Comparison of ENCODE assay signal across 27 cellular contexts in genomic region chr9:133587051-133587450, GRCh38. TPM values are rescaled to one million over a fixed set of nuclear protein-coding genes. Genes with fewer than 3 reads are reported as not detected.
"Had no signal": no experiment of that assay in that cellular context is flagged by ENCODE, and none has a peak within 500 bp of the region (broad histone marks: within the 10 kb centered on the region; RNA-seq: fewer than 3 reads in every experiment).

No MANE protein-coding gene starts in this region.

- H3K9me3 ChIP-seq: MG63 had no signal

- H3K4me2 ChIP-seq: KMS-11 had no signal

- H3K27ac ChIP-seq: KMS-11, SK-N-MC had no signal

- H3K9ac ChIP-seq: KMS-11 had no signal

- H3K36me3 ChIP-seq: MG63 had no signal

- H3K4me3 ChIP-seq: MG63 had no signal

- DNase-seq: activated B cell treated with CpG ODN at 0.5 μM for 24 hours; activated CD4-positive, alpha-beta T cell treated with anti-CD3 and anti-CD28 coated beads for 1 hour; activated CD4-positive, alpha-beta T cell treated with anti-CD3 and anti-CD28 coated beads, Interleukin-2, amount 10 ng/mL, durations not matched to agents 24 days and 14 days; activated CD4-positive, alpha-beta T cell treated with anti-CD3 and anti-CD28 coated beads, Interleukin-2, amount 50 U/mL, for 48 hours; activated CD8-positive, alpha-beta memory T cell treated with anti-CD3 and anti-CD28 coated beads, Interleukin-2, amount 10 ng/mL, durations not matched to agents 7 days and 5 days; activated effector memory CD4-positive, alpha-beta T cell treated with Interleukin-2 at 50 U/mL for 16 hours; activated naive CD4-positive, alpha-beta T cell; activated T-cell treated with anti-CD3 and anti-CD28 coated beads, Interleukin-2, amount 50 U/mL, for 24 hours; amniotic stem cell; cerebellar nuclear complex; MG63; MV-4-11; NCI-H1092 treated with DMSO at 0.1 percent for 48 hours; NCI-H1417 treated with DMSO at 0.1 percent for 48 hours; NCI-H1694; NCI-H2081; NCI-H446; NCI-H524; PC-3; SIG-M5; T-cell; T-helper 2 cell; T1000 had no signal

RNA-seq across cellular contexts. Expression of gene FAM163B, which starts 22.1 kb away (rescaled TPM):
- total RNA-seq: activated B cell treated with CpG ODN at 0.5 μM for 24 hours; activated CD4-positive, alpha-beta T cell treated with anti-CD3 and anti-CD28 coated beads, Interleukin-2, amount 10 ng/mL, durations not matched to agents 24 days and 14 days; activated CD8-positive, alpha-beta memory T cell treated with anti-CD3 and anti-CD28 coated beads, Interleukin-2, amount 10 ng/mL, durations not matched to agents 7 days and 5 days; activated T-helper 1 cell treated with anti-CD3 and anti-CD28 coated beads, Interleukin-12 subunit alpha, Interleukin-12 subunit beta, Interleukin-2, Interleukin-4 antibody, amounts not matched to agents 30 ng/mL and 10 ng/mL and 1 ng/mL, durations not matched to agents 14 hours and 24 hours and 36 hours; astrocyte; PC-3; T-cell had no signal

RNA-seq across cellular contexts. Expression of gene DBH, which starts 49.1 kb away (rescaled TPM):
- total RNA-seq: activated B cell treated with CpG ODN at 0.5 μM for 24 hours; activated CD4-positive, alpha-beta T cell treated with anti-CD3 and anti-CD28 coated beads, Interleukin-2, amount 10 ng/mL, durations not matched to agents 24 days and 14 days; activated CD8-positive, alpha-beta memory T cell treated with anti-CD3 and anti-CD28 coated beads, Interleukin-2, amount 10 ng/mL, durations not matched to agents 7 days and 5 days; activated T-helper 1 cell treated with anti-CD3 and anti-CD28 coated beads, Interleukin-12 subunit alpha, Interleukin-12 subunit beta, Interleukin-2, Interleukin-4 antibody, amounts not matched to agents 30 ng/mL and 10 ng/mL and 1 ng/mL, durations not matched to agents 14 hours and 24 hours and 36 hours; astrocyte; PC-3 had no signal

RNA-seq across cellular contexts. Expression of gene ADAMTSL2, which starts 52.5 kb away (rescaled TPM):
- total RNA-seq: activated B cell treated with CpG ODN at 0.5 μM for 24 hours; activated CD4-positive, alpha-beta T cell treated with anti-CD3 and anti-CD28 coated beads, Interleukin-2, amount 10 ng/mL, durations not matched to agents 24 days and 14 days; activated CD8-positive, alpha-beta memory T cell treated with anti-CD3 and anti-CD28 coated beads, Interleukin-2, amount 10 ng/mL, durations not matched to agents 7 days and 5 days; activated T-helper 1 cell treated with anti-CD3 and anti-CD28 coated beads, Interleukin-12 subunit alpha, Interleukin-12 subunit beta, Interleukin-2, Interleukin-4 antibody, amounts not matched to agents 30 ng/mL and 10 ng/mL and 1 ng/mL, durations not matched to agents 14 hours and 24 hours and 36 hours; PC-3 had no signal
